In genomic region chr17:50111687-50112655, GRCh38 we compare ENCODE assay signal across 1 cellular context.
TF ChIP-seq lines count a peak whose summit lies in the region.

No MANE protein-coding gene starts in this region.

TF ChIP-seq in GM23338, 12 proteins besides CTCF, POLR2A, EP300 and RAD21 (continued from another document):
- no peak for TF ChIP-seq ZNF462 (CRISPR knock-in tag; IDR thresholded peaks at IDR 0.05)
